8 cellular contexts compared by ENCODE assay signal in genomic region chr17:50908860-50909764, GRCh38. TPM values are rescaled to one million over a fixed set of nuclear protein-coding genes. Genes with fewer than 3 reads are reported as not detected.
DNase-seq lines count a peak whose midpoint lies in the region; ATAC-seq and TF ChIP-seq lines count a peak whose summit lies in the region.

No MANE protein-coding gene starts in this region.

- POLR2A ChIA-PET in activated naive CD8-positive, alpha-beta T cell treated with anti-CD3 and anti-CD28 coated beads, Interleukin-2, amount 10 ng/mL, durations not matched to agents 7 days and 5 days (lab: Charles Lee) = interaction anchor here (0.6 to 9.1 kb wide), 7 partner anchors 10 to 45 kb away, joined by 3 to 139 read pairs (median 3); partner anchors contain the start of gene TOB1

- no peaks in the 10 kb centered on the region for H3K36me3 Mint-ChIP-seq in activated naive CD8-positive, alpha-beta T cell treated with anti-CD3 and anti-CD28 coated beads, Interleukin-2, amount 10 ng/mL, durations not matched to agents 7 days and 5 days
- no peaks in the 10 kb centered on the region for H3K36me3 Mint-ChIP-seq in glutamatergic neuron (ENCODE audit: unreplicated experiment)

- no peaks in the 10 kb centered on the region for H4K20me1 ChIP-seq in BLaER1

- H3K36me3 ChIP-seq in BLaER1 (no peaks in the 10 kb centered on the region), lung (ENCODE audit: control insufficient read depth in 2 of 2, insufficient read depth in 2 of 2, low read length in 2 of 2) (no peaks in the 10 kb centered on the region)

- H3K4me3 Mint-ChIP-seq in activated naive CD8-positive, alpha-beta T cell treated with anti-CD3 and anti-CD28 coated beads, Interleukin-2, amount 10 ng/mL, durations not matched to agents 7 days and 5 days = no peak overlapping the region
- no peak overlapping the region for H3K4me3 Mint-ChIP-seq in glutamatergic neuron (ENCODE audit: unreplicated experiment)

- H3K4me1 Mint-ChIP-seq in activated naive CD8-positive, alpha-beta T cell treated with anti-CD3 and anti-CD28 coated beads, Interleukin-2, amount 10 ng/mL, durations not matched to agents 7 days and 5 days = peaks cover 36% of the 10 kb centered on the region
- peaks cover 10% of the 10 kb centered on the region for H3K4me1 Mint-ChIP-seq in glutamatergic neuron (ENCODE audit: low read depth, unreplicated experiment)

- no peaks in the 10 kb centered on the region for H3K27me3 Mint-ChIP-seq in activated naive CD8-positive, alpha-beta T cell treated with anti-CD3 and anti-CD28 coated beads, Interleukin-2, amount 10 ng/mL, durations not matched to agents 7 days and 5 days
- H3K27me3 Mint-ChIP-seq in glutamatergic neuron (ENCODE audit: unreplicated experiment) = peaks cover 6% of the 10 kb centered on the region

- H3K4me3 ChIP-seq in BLaER1 (no peak overlapping the region), lung (no peak overlapping the region), coronary artery (no peak overlapping the region)

- no peak for ATAC-seq in activated naive CD8-positive, alpha-beta T cell treated with anti-CD3 and anti-CD28 coated beads, Interleukin-2, amount 10 ng/mL, durations not matched to agents 7 days and 5 days (ENCODE audit: low read depth)
- peak; percentile 65 for ATAC-seq in lung (ENCODE audit: insufficient read depth, low FRiP score)

- no peaks in the 10 kb centered on the region for H3K9me3 ChIP-seq in BLaER1
- H3K9me3 ChIP-seq in lung (ENCODE audit: control insufficient read depth in 2 of 2, insufficient read depth in 1 of 2, low read length in 1 of 2) = no peaks in the 10 kb centered on the region

- peak overlapping the region; percentile 66; the same call in 1 of the 2 replicates for H3K27ac ChIP-seq in BLaER1
- H3K27ac ChIP-seq in lung (ENCODE audit: low read depth in 1 of 2, low read length in 1 of 2) = peak overlapping the region; percentile 66 to 86
- no peak overlapping the region for H3K27ac ChIP-seq in coronary artery

- no peaks in the 10 kb centered on the region for H3K27me3 ChIP-seq in BLaER1
- no peaks in the 10 kb centered on the region for H3K27me3 ChIP-seq in lung (ENCODE audit: control insufficient read depth, insufficient read depth)

- WGBS in lung, 2 donors = 60 to 66% methylated on average over 16 of the region's 16 CpGs

- H3K4me1 ChIP-seq in BLaER1 (peaks cover 48% of the 10 kb centered on the region), lung (ENCODE audit: control insufficient read depth in 2 of 2, insufficient read depth in 2 of 2, low read length in 2 of 2) (peaks cover 0 to 5% of the 10 kb centered on the region in 2 donors)

- no peaks in the 10 kb centered on the region for H3K9me3 Mint-ChIP-seq in activated naive CD8-positive, alpha-beta T cell treated with anti-CD3 and anti-CD28 coated beads, Interleukin-2, amount 10 ng/mL, durations not matched to agents 7 days and 5 days
- no peaks in the 10 kb centered on the region for H3K9me3 Mint-ChIP-seq in glutamatergic neuron (ENCODE audit: unreplicated experiment)

- peak overlapping the region; percentile 73 for H3K4me2 ChIP-seq in BLaER1

- no peak for TF ChIP-seq CTCF in lung (IDR thresholded peaks at IDR 0.05; ENCODE audit: control extremely low read depth, extremely low read depth)
- TF ChIP-seq CTCF in coronary artery (IDR thresholded peaks at IDR 0.05) = no peak
- TF ChIP-seq CTCF in glutamatergic neuron (IDR thresholded peaks at IDR 0.05; ENCODE audit: partially characterized antibody, unreplicated experiment) = no peak

- H3K9ac ChIP-seq in BLaER1 = no peak overlapping the region

- H3K27ac Mint-ChIP-seq in activated naive CD8-positive, alpha-beta T cell treated with anti-CD3 and anti-CD28 coated beads, Interleukin-2, amount 10 ng/mL, durations not matched to agents 7 days and 5 days = peak overlapping the region; percentile 85
- no peak overlapping the region for H3K27ac Mint-ChIP-seq in glutamatergic neuron (ENCODE audit: unreplicated experiment)

- DNase-seq in NAMALWA (ENCODE audit: low spot score) (peak; percentile 30), lung (ENCODE audit: low spot score) (peak; percentile 71), NCI-H1930 (lab: John Stamatoyannopoulos, UW) (no peak), GM19240 (ENCODE audit: insufficient read length, low spot score) (no peak), coronary artery (ENCODE audit: low spot score) (no peak), glutamatergic neuron (no peak)
- no peak for DNase-seq in activated naive CD8-positive, alpha-beta T cell treated with anti-CD3 and anti-CD28 coated beads, Interleukin-2, amount 10 ng/mL, durations not matched to agents 7 days and 5 days

RNA-seq across cellular contexts. Expression of gene TOB1, which starts 43.0 kb away (rescaled TPM):
- 10 to 100 TPM; 54.9 to 56.6 TPM for total RNA-seq in activated naive CD8-positive, alpha-beta T cell treated with anti-CD3 and anti-CD28 coated beads, Interleukin-2, amount 10 ng/mL, durations not matched to agents 7 days and 5 days
- total RNA-seq in lung = 10 to 100 TPM; 28.4 to 75.5 TPM
- polyA plus RNA-seq in lung = 10 to 100 TPM; 15.3 to 30.5 TPM
- total RNA-seq in glutamatergic neuron (ENCODE audit: unreplicated experiment) = 78.7 TPM

Comparison
In these comparisons a context has a peak if more than half of its experiments do, and no peak if none do; other contexts are left out.
1. H3K27ac ChIP-seq: peak in BLaER1 (single experiment) and lung (2 of 2); none in coronary artery (0 of 2).
2. DNase-seq: peak in NAMALWA (single experiment) and lung (single experiment); none in activated naive CD8-positive, alpha-beta T cell treated with anti-CD3 and anti-CD28 coated beads, Interleukin-2, amount 10 ng/mL, durations not matched to agents 7 days and 5 days (single experiment), NCI-H1930 (0 of 2), GM19240 (single experiment), coronary artery (single experiment) and glutamatergic neuron (single experiment).